10 cellular contexts compared by ENCODE assay signal in the genomic region with DNA sequence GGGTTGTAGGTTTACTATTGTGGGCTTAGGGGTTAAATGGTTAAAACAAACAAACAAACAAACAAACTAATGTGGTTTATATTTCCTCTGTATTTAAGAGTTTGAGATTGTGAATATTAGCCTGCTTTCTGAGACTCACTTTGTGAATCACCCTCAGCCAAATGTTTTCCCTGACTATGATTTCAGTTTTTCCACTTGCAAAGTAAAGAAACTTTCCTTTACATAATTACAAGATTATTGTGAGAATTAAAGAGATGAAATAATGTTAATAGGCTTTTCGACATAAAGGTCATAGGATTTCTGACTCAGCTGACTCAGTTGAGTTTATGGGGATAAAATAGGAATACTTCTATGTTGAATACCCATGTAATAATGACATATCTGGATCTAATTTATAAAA. TPM values are rescaled to one million over a fixed set of nuclear protein-coding genes. Genes with fewer than 3 reads are reported as not detected.
DNase-seq lines count a peak whose midpoint lies in the region; ATAC-seq and TF ChIP-seq lines count a peak whose summit lies in the region.
"Had no signal": no experiment of that assay in that cellular context is flagged by ENCODE, and none has a peak within 500 bp of the region (broad histone marks: within the 10 kb centered on the region; RNA-seq: fewer than 3 reads in every experiment).

No MANE protein-coding gene starts in this region.

- no peak for TF ChIP-seq EP300 in gastroesophageal sphincter (IDR thresholded peaks at IDR 0.05)

- DNase-seq in EH (ENCODE audit: low read depth): peak; percentile 19
- no peak for DNase-seq in SJSA1 (ENCODE audit: low read depth in 1 of 2, low spot score in 2 of 2)
- DNase-seq in psoas muscle: no peak
- no peak for DNase-seq in DMS79 (lab: John Stamatoyannopoulos, UW)
- no peak for DNase-seq in CD4-positive, alpha-beta T cell
- DNase-seq: activated CD8-positive, alpha-beta T cell treated with anti-CD3 and anti-CD28 coated beads for 36 hours; naive B cell had no signal

- no peak overlapping the region for H3K27ac Mint-ChIP-seq in CD4-positive, alpha-beta T cell
- H3K27ac Mint-ChIP-seq: activated CD8-positive, alpha-beta T cell treated with anti-CD3 and anti-CD28 coated beads for 36 hours; naive B cell had no signal

- no peaks in the 10 kb centered on the region for H3K36me3 Mint-ChIP-seq in CD4-positive, alpha-beta T cell (ENCODE audit: low read depth)

- no peaks in the 10 kb centered on the region for H3K9me3 Mint-ChIP-seq in CD4-positive, alpha-beta T cell
- H3K9me3 Mint-ChIP-seq: activated CD8-positive, alpha-beta T cell treated with anti-CD3 and anti-CD28 coated beads for 36 hours had no signal

- no peak for TF ChIP-seq POLR2A in gastroesophageal sphincter (IDR thresholded peaks at IDR 0.05)

- no peak for ATAC-seq in gastroesophageal sphincter
- no peak for ATAC-seq in psoas muscle
- ATAC-seq in CD4-positive, alpha-beta T cell (ENCODE audit: poor library complexity): no peak
- ATAC-seq in GM18870 (IDR thresholded peaks at IDR 0.05; ENCODE audit: unreplicated experiment): no peak
- ATAC-seq in HG03521 (IDR thresholded peaks at IDR 0.05; ENCODE audit: unreplicated experiment): no peak
- ATAC-seq: activated CD8-positive, alpha-beta T cell treated with anti-CD3 and anti-CD28 coated beads for 36 hours had no signal

- CTCF ChIA-PET in CD4-positive, alpha-beta T cell (lab: Charles Lee): no interaction called here

- H3K36me3 ChIP-seq in SJSA1: peaks cover 11% of the 10 kb centered on the region
- H3K36me3 ChIP-seq in gastroesophageal sphincter: no peaks in the 10 kb centered on the region
- no peaks in the 10 kb centered on the region for H3K36me3 ChIP-seq in psoas muscle (ENCODE audit: insufficient read depth in 1 of 2, low read depth in 1 of 2)

- peaks cover 47% of the 10 kb centered on the region for H3K27me3 Mint-ChIP-seq in CD4-positive, alpha-beta T cell

- H3K4me3 Mint-ChIP-seq in CD4-positive, alpha-beta T cell: no peak overlapping the region
- H3K4me3 Mint-ChIP-seq: activated CD8-positive, alpha-beta T cell treated with anti-CD3 and anti-CD28 coated beads for 36 hours; naive B cell had no signal

- H3K4me1 ChIP-seq in SJSA1 (replicated peaks) (peaks cover 11% of the 10 kb centered on the region), gastroesophageal sphincter (peaks cover 0 to 44% (median 7%) of the 10 kb centered on the region in 3 donors), psoas muscle (peaks cover 19% of the 10 kb centered on the region)

- POLR2A ChIA-PET in CD4-positive, alpha-beta T cell (lab: Charles Lee): no interaction called here

- H3K27ac ChIP-seq in SJSA1 (peak overlapping the region; percentile 89), gastroesophageal sphincter (peak overlapping the region; percentile 81 to 96 (median 90)), psoas muscle (peak overlapping the region; percentile 88)
- no peak overlapping the region for H3K27ac ChIP-seq in CD4-positive, alpha-beta T cell (ENCODE audit: low read depth, low read length)

- whole genome bisulfite sequencing in gastroesophageal sphincter (ENCODE audit: low coverage in 1 of 2), 2 donors: 0 to 9% methylated on average over 1 of the region's 1 CpG
- WGBS in psoas muscle, 3 donors: 73 to 85% (median 74%) methylated on average over 1 of the region's 1 CpG

- TF ChIP-seq CTCF in gastroesophageal sphincter (IDR thresholded peaks at IDR 0.05): no peak
- no peak for TF ChIP-seq CTCF in psoas muscle (IDR thresholded peaks at IDR 0.05)
- TF ChIP-seq CTCF in CD4-positive, alpha-beta T cell (IDR thresholded peaks at IDR 0.05): no peak

- intact Hi-C loops in psoas muscle (cut with DNase I): loop anchor here (5.0 kb wide), 3 partner anchors 38 to 83 kb away; no protein-coding TSS in a partner anchor
- intact Hi-C loops in CD4-positive, alpha-beta T cell (cut with DNase I, micrococcal nuclease): no loop called here

- H3K4me3 ChIP-seq in SJSA1 (peak overlapping the region; percentile 78), gastroesophageal sphincter (peak overlapping the region; percentile 60 to 82), psoas muscle (peak overlapping the region; percentile 94)

- no peaks in the 10 kb centered on the region for H3K4me1 Mint-ChIP-seq in CD4-positive, alpha-beta T cell (ENCODE audit: low read depth)

- H3K9me3 ChIP-seq in SJSA1 (replicated peaks): no peaks in the 10 kb centered on the region
- no peaks in the 10 kb centered on the region for H3K9me3 ChIP-seq in gastroesophageal sphincter
- H3K9me3 ChIP-seq in psoas muscle: no peaks in the 10 kb centered on the region
- peaks cover 4% of the 10 kb centered on the region for H3K9me3 ChIP-seq in CD4-positive, alpha-beta T cell (ENCODE audit: control insufficient read depth, low read length)

- H3K27me3 ChIP-seq in SJSA1 (replicated peaks) (no peaks in the 10 kb centered on the region), gastroesophageal sphincter (no peaks in the 10 kb centered on the region), psoas muscle (ENCODE audit: insufficient read depth in 3 of 3, low read length in 2 of 3) (no peaks in the 10 kb centered on the region)
- H3K27me3 ChIP-seq in CD4-positive, alpha-beta T cell (ENCODE audit: control insufficient read depth, insufficient read depth, low read length): peaks cover 36% of the 10 kb centered on the region

RNA-seq across cellular contexts. Expression of gene GULP1, which starts 2.9 kb away (rescaled TPM):
- 108 and 135 TPM in 2 replicates for total RNA-seq in SJSA1 (2014; rRNA removed; shearing (Covaris generic))
- total RNA-seq in gastroesophageal sphincter: 10 to 100 TPM; 43.3 to 64.8 (median 50.3) TPM
- 10 to 100 TPM in 3 of 4 donors, 1 to 10 TPM in 1; 9.3 to 15.9 (median 13.5) TPM for total RNA-seq in psoas muscle
- polyA plus RNA-seq in psoas muscle: 10 to 100 TPM in 1 of 3 donors, 1 to 10 TPM in 2; 5.6 to 18.0 (median 10.0) TPM
- not detected for total RNA-seq in CD4-positive, alpha-beta T cell
- total RNA-seq: activated CD8-positive, alpha-beta T cell treated with anti-CD3 and anti-CD28 coated beads for 36 hours had no signal

Comparison
In these comparisons a context has a peak if more than half of its experiments do, and no peak if none do; other contexts are left out.
1. RNA of gene GULP1, which starts 2.9 kb away (total RNA-seq): 108 to 135 TPM in SJSA1, 43.3 to 64.8 TPM in gastroesophageal sphincter and 9.3 to 15.9 TPM in psoas muscle; not detected in CD4-positive, alpha-beta T cell; every median in the first group is over 10 times any median in the second.
2. intact Hi-C loops: an anchor here in psoas muscle (5.0 kb wide); none called in CD4-positive, alpha-beta T cell.
3. Peak in every context shown above with its lines, with median percentiles within 50 percentile points of each other: H3K4me3 ChIP-seq.